In the genomic region with DNA sequence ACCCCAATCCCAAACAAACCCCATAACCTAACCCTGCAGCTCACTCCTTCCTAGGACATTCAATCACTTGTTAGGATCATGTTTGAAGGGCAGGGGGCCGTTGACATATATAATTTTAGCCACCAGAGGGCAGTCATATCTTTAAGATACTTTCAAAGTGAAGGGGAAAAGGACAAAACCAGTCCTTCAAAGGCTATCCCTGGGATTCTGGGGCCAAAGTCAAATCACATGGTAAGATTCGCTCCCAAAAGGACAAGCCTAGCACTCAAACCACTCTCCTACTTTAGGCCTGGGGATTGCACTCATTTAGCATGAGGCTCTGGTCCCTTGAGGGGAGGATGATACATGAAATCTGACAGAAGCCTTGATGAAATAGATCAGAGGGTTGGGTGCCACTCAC, we compare ENCODE assay signal across 8 cellular contexts. TPM values are rescaled to one million over a fixed set of nuclear protein-coding genes. Genes with fewer than 3 reads are reported as not detected.
DNase-seq lines count a peak whose midpoint lies in the region; ATAC-seq, FAIRE-seq and TF ChIP-seq lines count a peak whose summit lies in the region.

No MANE protein-coding gene starts in this region.

- POLR2A ChIA-PET in activated B cell treated with CpG ODN at 0.5 μM for 24 hours (lab: Charles Lee): no interaction called here

- no peak for ATAC-seq in activated B cell treated with CpG ODN at 0.5 μM for 24 hours (ENCODE audit: low read depth)
- peak; percentile 54 for ATAC-seq in effector memory CD8-positive, alpha-beta T cell (replicated peaks)
- peak; percentile 41 for ATAC-seq in memory B cell (ENCODE audit: low read depth)
- ATAC-seq in GM19328 (IDR thresholded peaks at IDR 0.05; ENCODE audit: unreplicated experiment): no peak
- ATAC-seq in GM19463 (IDR thresholded peaks at IDR 0.05; ENCODE audit: unreplicated experiment): no peak

- FAIRE-seq in GM18507 (lab: Jason Lieb, UNC): peak; percentile 94

- H3K27ac Mint-ChIP-seq in activated B cell treated with CpG ODN at 0.5 μM for 24 hours (no peak overlapping the region), memory B cell (no peak overlapping the region)
- peak overlapping the region in 1 of 2 donors; percentile 67 for H3K27ac Mint-ChIP-seq in effector memory CD8-positive, alpha-beta T cell

- H3K4me1 Mint-ChIP-seq in activated B cell treated with CpG ODN at 0.5 μM for 24 hours: no peaks in the 10 kb centered on the region
- H3K4me1 Mint-ChIP-seq in effector memory CD8-positive, alpha-beta T cell (ENCODE audit: low read depth in 2 of 2): peaks cover 6 to 13% of the 10 kb centered on the region in 2 donors
- peaks cover 4% of the 10 kb centered on the region for H3K4me1 Mint-ChIP-seq in memory B cell

- no peaks in the 10 kb centered on the region; the same call in 1 of the 2 replicates for H3K4me1 ChIP-seq in BE2C

- no peaks in the 10 kb centered on the region for H3K9me3 Mint-ChIP-seq in activated B cell treated with CpG ODN at 0.5 μM for 24 hours
- no peaks in the 10 kb centered on the region for H3K9me3 Mint-ChIP-seq in effector memory CD8-positive, alpha-beta T cell
- no peaks in the 10 kb centered on the region for H3K9me3 Mint-ChIP-seq in memory B cell

- no peaks in the 10 kb centered on the region for H3K36me3 ChIP-seq in BE2C

- no peaks in the 10 kb centered on the region for H3K9me3 ChIP-seq in BE2C

- TF ChIP-seq CTCF in BE2C (IDR thresholded peaks at IDR 0.05; ENCODE audit: low read depth, low read length): peak; percentile 59
- peak; percentile 59 for TF ChIP-seq CTCF in activated B cell treated with CpG ODN at 0.5 μM for 24 hours (IDR thresholded peaks at IDR 0.05)

- CTCF ChIA-PET in activated B cell treated with CpG ODN at 0.5 μM for 24 hours (lab: Charles Lee): interaction anchor here (0.8 to 10.0 kb wide), 8 partner anchors 10 to 511 kb away, joined by 3 to 126 read pairs (median 4); a partner anchor contains a TSS

- intact Hi-C loops in activated B cell treated with CpG ODN at 0.5 μM for 24 hours (cut with micrococcal nuclease): loop anchor here (1.0 kb wide), 5 partner anchors 24 to 509 kb away; no protein-coding TSS in a partner anchor

- no peak overlapping the region for H3K4me3 ChIP-seq in BE2C (ENCODE audit: low read depth, low read length)

- H3K4me3 Mint-ChIP-seq in activated B cell treated with CpG ODN at 0.5 μM for 24 hours (no peak overlapping the region), memory B cell (no peak overlapping the region)
- H3K4me3 Mint-ChIP-seq in effector memory CD8-positive, alpha-beta T cell: no peak overlapping the region

- H3K36me3 Mint-ChIP-seq in activated B cell treated with CpG ODN at 0.5 μM for 24 hours (ENCODE audit: low read depth): peaks cover 2% of the 10 kb centered on the region
- H3K36me3 Mint-ChIP-seq in effector memory CD8-positive, alpha-beta T cell (ENCODE audit: insufficient read depth): no peaks in the 10 kb centered on the region
- H3K36me3 Mint-ChIP-seq in memory B cell: no peaks in the 10 kb centered on the region

- peak; percentile 25 for DNase-seq in BE2C
- peak; percentile 15 for DNase-seq in GM18507 (ENCODE audit: extremely low spot score, insufficient read length, low read depth)
- DNase-seq in NCI-H2196 (lab: John Stamatoyannopoulos, UW; ENCODE audit: unreplicated experiment): peak; percentile 79
- DNase-seq in activated B cell treated with CpG ODN at 0.5 μM for 24 hours: no peak
- DNase-seq in effector memory CD8-positive, alpha-beta T cell: peak; percentile 46 to 58 (median 49)
- peak; percentile 50 to 64 for DNase-seq in memory B cell (ENCODE audit: low spot score in 2 of 2)

- no peaks in the 10 kb centered on the region for H3K27me3 ChIP-seq in BE2C

- H3K27me3 Mint-ChIP-seq in activated B cell treated with CpG ODN at 0.5 μM for 24 hours: no peaks in the 10 kb centered on the region
- no peaks in the 10 kb centered on the region for H3K27me3 Mint-ChIP-seq in effector memory CD8-positive, alpha-beta T cell
- no peaks in the 10 kb centered on the region for H3K27me3 Mint-ChIP-seq in memory B cell

RNA-seq across cellular contexts. Expression of a gene that starts 44.6 kb away (rescaled TPM):
- polyA plus RNA-seq in BE2C (2012; ENCODE audit: insufficient read depth, insufficient read length, low read depth): 12.7 TPM
- 34.6 and 39.5 TPM in 2 replicates for total RNA-seq in activated B cell treated with CpG ODN at 0.5 μM for 24 hours

RNA-seq across cellular contexts. Expression of a gene that starts 50.7 kb away (rescaled TPM):
- 344 TPM for polyA plus RNA-seq in BE2C (2012; ENCODE audit: insufficient read depth, insufficient read length, low read depth)
- total RNA-seq in activated B cell treated with CpG ODN at 0.5 μM for 24 hours: 336 and 348 TPM in 2 replicates

Comparison
In these comparisons a context has a peak if more than half of its experiments do, and no peak if none do; other contexts are left out.
1. ATAC-seq: peak in effector memory CD8-positive, alpha-beta T cell (single experiment) and memory B cell (single experiment); none in activated B cell treated with CpG ODN at 0.5 μM for 24 hours (single experiment), GM19328 (single experiment) and GM19463 (single experiment).